In genomic region chr9:137065336-137065967, GRCh38 we compare ENCODE assay signal across 12 cellular contexts.
A peak's percentile ranks its signal among the peaks of the same experiment; 100 is the strongest.
DNase-seq lines count a peak whose midpoint lies in the region; TF ChIP-seq lines count a peak whose summit lies in the region.
"Had no signal": no experiment of that assay in that cellular context is flagged by ENCODE, and none has a peak within 500 bp of the region (broad histone marks: within the 10 kb centered on the region; RNA-seq: fewer than 3 reads in every experiment).

No MANE protein-coding gene starts in this region.

- CTCF ChIA-PET in HEK293 (lab: Yijun Ruan, JAX) = interaction anchor here (0.6 to 11.3 kb wide), 11 partner anchors 9 to 277 kb away, joined by 3 to 237 read pairs (median 11); partner anchors contain the start of genes ABCA2, ENTPD2, MAN1B1 and NPDC1
- CTCF ChIA-PET in activated naive CD4-positive, alpha-beta T cell treated with anti-CD3 and anti-CD28 coated beads, Interleukin-2, amount 10 ng/mL, durations not matched to agents 7 days and 5 days (lab: Charles Lee) = interaction anchor here (0.8 to 9.6 kb wide), 4 partner anchors 11 to 334 kb away, joined by 3 to 103 read pairs (median 5); partner anchors contain the start of gene NPDC1

- POLR2A ChIA-PET in HEK293 (lab: Yijun Ruan, JAX) = interaction anchor here (9.1 kb wide), 1 partner anchor 18 kb away, joined by 137 read pairs; the partner anchor contains the start of gene MAN1B1

- TF ChIP-seq CTCF in HEK293 (tag by site-specific recombination; IDR thresholded peaks at IDR 0.05) = no peak
- TF ChIP-seq CTCF in VCaP (conservative IDR thresholded peaks at IDR 0.05) = no peak
- TF ChIP-seq CTCF in nephron progenitor cell (IDR thresholded peaks at IDR 0.05) = no peak

- H3K9me3 ChIP-seq in HEK293 (ENCODE audit: control insufficient read depth, insufficient read depth, low read depth, low read length) = no peaks in the 10 kb centered on the region
- no peaks in the 10 kb centered on the region for H3K9me3 ChIP-seq in effector memory CD4-positive, alpha-beta T cell (ENCODE audit: control insufficient read depth, low read length)
- H3K9me3 ChIP-seq: A549, Caco-2 had no signal

- H3K4me3 ChIP-seq in HEK293 (ENCODE audit: low read depth, low read length) = no peak overlapping the region
- no peak overlapping the region for H3K4me3 ChIP-seq in effector memory CD4-positive, alpha-beta T cell (ENCODE audit: insufficient read depth, low read depth, low read length, poor library complexity, severe bottlenecking)
- H3K4me3 ChIP-seq: A549 had no signal

- peaks cover 4% of the 10 kb centered on the region for H3K4me1 Mint-ChIP-seq in nephron progenitor cell
- peaks cover 17% of the 10 kb centered on the region for H3K4me1 Mint-ChIP-seq in activated naive CD4-positive, alpha-beta T cell treated with anti-CD3 and anti-CD28 coated beads, Interleukin-2, amount 10 ng/mL, durations not matched to agents 7 days and 5 days

- no peak overlapping the region for H3K27ac Mint-ChIP-seq in nephron progenitor cell
- H3K27ac Mint-ChIP-seq in activated naive CD4-positive, alpha-beta T cell treated with anti-CD3 and anti-CD28 coated beads, Interleukin-2, amount 10 ng/mL, durations not matched to agents 7 days and 5 days = no peak overlapping the region
- H3K27ac Mint-ChIP-seq: CD4-positive, alpha-beta T cell; H9 had no signal

- peaks cover 0 to 17% of the 10 kb centered on the region in 2 experiments; a peak in 1 of 3 replicates for H3K36me3 ChIP-seq in HEK293 (ENCODE audit: control insufficient read depth in 2 of 2, insufficient read depth in 1 of 2, low read length in 2 of 2)
- no peaks in the 10 kb centered on the region for H3K36me3 ChIP-seq in effector memory CD4-positive, alpha-beta T cell (ENCODE audit: control insufficient read depth, insufficient read depth, low read length)

- no peaks in the 10 kb centered on the region for H3K27me3 ChIP-seq in effector memory CD4-positive, alpha-beta T cell (replicated peaks; ENCODE audit: control insufficient read depth, insufficient read depth, low read length, poor library complexity, severe bottlenecking)

- no peak overlapping the region for H3K27ac ChIP-seq in HEK293 (ENCODE audit: extremely low read depth, low read depth, low read length)
- peak overlapping the region; percentile 96; the same call in 1 of the 2 replicates for H3K27ac ChIP-seq in VCaP
- H3K27ac ChIP-seq in effector memory CD4-positive, alpha-beta T cell (ENCODE audit: insufficient read depth, low read length, poor library complexity, severe bottlenecking) = no peak overlapping the region
- H3K27ac ChIP-seq: A549, C4-2B had no signal

- peaks cover 6% of the 10 kb centered on the region; the same call in 1 of the 2 replicates for H3K4me1 ChIP-seq in HEK293 (ENCODE audit: control insufficient read depth, insufficient read depth, low read length)
- peaks cover 5% of the 10 kb centered on the region for H3K4me1 ChIP-seq in effector memory CD4-positive, alpha-beta T cell (ENCODE audit: control insufficient read depth, insufficient read depth, low read length, poor library complexity, severe bottlenecking)

- DNase-seq in nephron progenitor cell (peak; percentile 5), OCI-M2 (lab: John Stamatoyannopoulos, UW; ENCODE audit: unreplicated experiment) (no peak)
- DNase-seq in activated naive CD4-positive, alpha-beta T cell treated with anti-CD3 and anti-CD28 coated beads, Interleukin-2, amount 10 ng/mL, durations not matched to agents 7 days and 5 days = no peak
- no peak for DNase-seq in effector memory CD4-positive, alpha-beta T cell
- DNase-seq: AML-193; Caco-2; CD4-positive, alpha-beta T cell; H9 had no signal

- no peaks in the 10 kb centered on the region for H3K36me3 Mint-ChIP-seq in nephron progenitor cell (ENCODE audit: low read depth)
- peaks cover 10% of the 10 kb centered on the region for H3K36me3 Mint-ChIP-seq in activated naive CD4-positive, alpha-beta T cell treated with anti-CD3 and anti-CD28 coated beads, Interleukin-2, amount 10 ng/mL, durations not matched to agents 7 days and 5 days

- H3K9me3 Mint-ChIP-seq in nephron progenitor cell = no peaks in the 10 kb centered on the region
- H3K9me3 Mint-ChIP-seq in activated naive CD4-positive, alpha-beta T cell treated with anti-CD3 and anti-CD28 coated beads, Interleukin-2, amount 10 ng/mL, durations not matched to agents 7 days and 5 days = no peaks in the 10 kb centered on the region
- H3K9me3 Mint-ChIP-seq: CD4-positive, alpha-beta T cell; H9 had no signal

- H3K27me3 Mint-ChIP-seq in nephron progenitor cell (ENCODE audit: low read depth, poor library complexity) = peaks cover 30% of the 10 kb centered on the region
- H3K27me3 Mint-ChIP-seq in activated naive CD4-positive, alpha-beta T cell treated with anti-CD3 and anti-CD28 coated beads, Interleukin-2, amount 10 ng/mL, durations not matched to agents 7 days and 5 days = no peaks in the 10 kb centered on the region

- H3K4me3 Mint-ChIP-seq in nephron progenitor cell = no peak overlapping the region
- no peak overlapping the region for H3K4me3 Mint-ChIP-seq in activated naive CD4-positive, alpha-beta T cell treated with anti-CD3 and anti-CD28 coated beads, Interleukin-2, amount 10 ng/mL, durations not matched to agents 7 days and 5 days
- H3K4me3 Mint-ChIP-seq: CD4-positive, alpha-beta T cell; H9 had no signal

TF ChIP-seq in HEK293, 187 proteins besides CTCF, POLR2A, EP300 and RAD21:
- no peak for TF ChIP-seq ZFP69B (tag by site-specific recombination; IDR thresholded peaks at IDR 0.05)
- no peak for TF ChIP-seq ZSCAN23 (tag by site-specific recombination; IDR thresholded peaks at IDR 0.05)
- no peak for TF ChIP-seq OSR2 (tag by site-specific recombination; IDR thresholded peaks at IDR 0.05)
- TF ChIP-seq WT1 (tag by site-specific recombination; IDR thresholded peaks at IDR 0.05) = no peak
- 0 out of 2 replicates have a peak, but pooled peaks have one; percentile 37 for TF ChIP-seq ZBTB44 (tag by site-specific recombination; IDR thresholded peaks at IDR 0.05)
- no peak for TF ChIP-seq IKZF3 (tag by site-specific recombination; IDR thresholded peaks at IDR 0.05)
- TF ChIP-seq ZNF600 (tag by site-specific recombination; IDR thresholded peaks at IDR 0.05) = peak; percentile 55
- TF ChIP-seq ZNF624 (tag by site-specific recombination; IDR thresholded peaks at IDR 0.05) = no peak
- no peak for TF ChIP-seq ZNF48 (tag by site-specific recombination; IDR thresholded peaks at IDR 0.05)
- no peak for TF ChIP-seq ZNF433 (tag by site-specific recombination; IDR thresholded peaks at IDR 0.05; ENCODE audit: low read depth)
- no peak for TF ChIP-seq BCL6B (tag by site-specific recombination; IDR thresholded peaks at IDR 0.05)
- peak; percentile 56 for TF ChIP-seq ZFHX2 (tag by site-specific recombination; conservative IDR thresholded peaks at IDR 0.05)
- TF ChIP-seq ZNF530 (tag by site-specific recombination; IDR thresholded peaks at IDR 0.05; ENCODE audit: low read depth) = no peak
- TF ChIP-seq ZFP37 (tag by site-specific recombination; IDR thresholded peaks at IDR 0.05) = no peak
- TF ChIP-seq PATZ1 (tag by site-specific recombination; IDR thresholded peaks at IDR 0.05) = no peak
- TF ChIP-seq ZBTB7A (tag by site-specific recombination; IDR thresholded peaks at IDR 0.05; ENCODE audit: low read depth) = peak; percentile 20; the same call in 1 of the 2 replicates
